ENCODE assay signal across 4 cellular contexts in the genomic region with DNA sequence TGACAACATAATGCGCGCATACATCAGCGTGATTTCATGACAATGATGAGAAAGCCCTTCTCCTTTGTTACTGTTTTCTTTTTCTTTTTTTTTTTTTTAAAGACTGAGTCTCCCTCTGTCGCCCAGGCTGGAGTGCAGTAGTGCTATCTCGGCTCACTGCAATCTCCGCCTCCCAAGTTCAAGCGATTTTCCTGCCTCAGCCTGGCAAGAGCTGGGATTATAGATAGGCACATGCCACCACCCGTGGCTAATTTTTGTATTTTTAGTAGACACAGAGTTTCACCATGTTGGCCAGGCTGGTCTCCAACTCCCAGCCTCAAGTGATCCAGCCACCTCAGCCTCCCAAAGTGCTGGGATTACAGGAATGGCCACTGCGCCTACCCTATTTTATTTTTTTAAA. TPM values are rescaled to one million over a fixed set of nuclear protein-coding genes. Genes with fewer than 3 reads are reported as not detected.
"Had no signal": no experiment of that assay in that cellular context is flagged by ENCODE, and none has a peak within 500 bp of the region (broad histone marks: within the 10 kb centered on the region; RNA-seq: fewer than 3 reads in every experiment).

No MANE protein-coding gene starts in this region.

RNA-seq across cellular contexts. Expression of gene TMEM119, which starts 56.7 kb away (rescaled TPM):
- total RNA-seq: activated B cell treated with CpG ODN at 0.5 μM for 24 hours; activated CD8-positive, alpha-beta T cell treated with anti-CD3 and anti-CD28 coated beads for 36 hours; endothelial cell of umbilical vein; glomerular endothelial cell had no signal
- polyA plus RNA-seq: endothelial cell of umbilical vein had no signal
